ENCODE assay signal across 27 cellular contexts in genomic region chr7:136146925-136147324, GRCh38.
"Had no signal": no experiment of that assay in that cellular context is flagged by ENCODE, and none has a peak within 500 bp of the region (broad histone marks: within the 10 kb centered on the region; RNA-seq: fewer than 3 reads in every experiment).

No MANE protein-coding gene starts in this region.

- H3K4me1 ChIP-seq: SJCRH30 had no signal

- H3K27ac Mint-ChIP-seq: IgD-negative memory B cell had no signal

- H3K27ac ChIP-seq: HL-60, KMS-11, RWPE1, SJCRH30 had no signal

- H3K4me3 ChIP-seq: K562, SJCRH30 had no signal

- FAIRE-seq: HTR-8/SVneo, K562, RCC 7860 had no signal

- DNase-seq: Kasumi-1; NCI-H1092; NCI-H1105 treated with DMSO at 0.1 percent for 48 hours; NCI-H1417 treated with DMSO at 0.1 percent for 48 hours; NCI-H146; NCI-H1694 treated with DMSO at 0.1 percent for 48 hours; NCI-H1930; NCI-H2081; NCI-H2107; NCI-H226; NCI-H446; NCI-H510A; NCI-H524 treated with DMSO at 0.1 percent for 48 hours; NCI-H69; NCI-H774; NK-92 treated with Interleukin-12 subunit alpha and Interleukin-12 subunit beta, amount 100 ng/mL, for 24 hours; SHP77 treated with DMSO at 0.1 percent for 48 hours; SJCRH30; T-helper 1 cell had no signal

- H3K9me3 ChIP-seq: SJCRH30 had no signal

- ATAC-seq: K562, SK-N-SH treated with all-trans-retinoic acid at 6 μM for 48 hours had no signal

- H3K9ac ChIP-seq: KMS-11 had no signal

- H3K27me3 Mint-ChIP-seq: IgD-negative memory B cell had no signal

- H3K36me3 ChIP-seq: SJCRH30 had no signal

- H3K9me3 Mint-ChIP-seq: IgD-negative memory B cell had no signal

- H3K4me2 ChIP-seq: KMS-11 had no signal

- H3K4me3 Mint-ChIP-seq: IgD-negative memory B cell had no signal
